ENCODE assay signal across 10 cellular contexts in the genomic region with DNA sequence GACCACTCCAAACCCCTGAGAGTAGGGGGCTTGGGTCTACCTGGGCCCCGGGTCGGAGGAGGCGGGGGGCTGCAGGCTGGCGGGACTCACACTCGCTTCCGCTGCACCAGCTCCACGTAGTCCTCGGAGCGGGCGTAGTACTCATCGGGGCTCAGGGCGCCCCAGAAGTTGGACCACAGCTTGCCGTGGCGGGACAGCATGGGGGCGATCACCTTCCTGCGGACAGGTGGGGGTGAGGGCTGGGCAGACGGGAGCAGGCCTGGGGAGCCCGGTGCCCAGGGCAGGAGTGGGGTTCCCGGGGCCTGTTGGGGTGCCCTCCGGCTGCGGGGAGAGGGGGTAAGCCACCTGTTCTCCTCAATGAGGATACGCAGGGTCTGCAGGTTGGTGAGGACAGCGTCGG. TPM values are rescaled to one million over a fixed set of nuclear protein-coding genes. Genes with fewer than 3 reads are reported as not detected.
"Had no signal": no experiment of that assay in that cellular context is flagged by ENCODE, and none has a peak within 500 bp of the region (broad histone marks: within the 10 kb centered on the region; RNA-seq: fewer than 3 reads in every experiment).

No MANE protein-coding gene starts in this region.

- H3K9me3 ChIP-seq: HAP-1 had no signal

- ATAC-seq: HCT116 had no signal

- FAIRE-seq: HepG2 had no signal

- H3K9ac ChIP-seq: GM23248 had no signal

- H3K27ac Mint-ChIP-seq: HFFc6, IgD-negative memory B cell had no signal

- H3K4me3 Mint-ChIP-seq: HFFc6, IgD-negative memory B cell had no signal

- H3K4me3 ChIP-seq: GM23248, HAP-1 had no signal

- DNase-seq: GM23248, GOT3, HFFc6 had no signal

- H3K9me3 Mint-ChIP-seq: HFFc6, IgD-negative memory B cell had no signal

- H2AFZ ChIP-seq: GM23248 had no signal

- H3K27me3 Mint-ChIP-seq: IgD-negative memory B cell had no signal

- H3K27ac ChIP-seq: GM23248, HL-60 had no signal

RNA-seq across cellular contexts. Expression of a gene that starts 10.7 kb away (rescaled TPM):
- total RNA-seq: GM23248, H4, HFFc6 had no signal
- polyA plus RNA-seq: GM23248, IgD-negative memory B cell had no signal

RNA-seq across cellular contexts. Expression of a gene that starts 31.4 kb away (rescaled TPM):
- total RNA-seq: GM23248, H4, HepG2, HFFc6, HT1080 had no signal
- polyA plus RNA-seq: GM23248, IgD-negative memory B cell had no signal
